Comparison of ENCODE assay signal across 24 cellular contexts in genomic region chr13:34546841-34547240, GRCh38.
DNase-seq lines count a peak whose midpoint lies in the region; ATAC-seq and TF ChIP-seq lines count a peak whose summit lies in the region.
"Had no signal": no experiment of that assay in that cellular context is flagged by ENCODE, and none has a peak within 500 bp of the region (broad histone marks: within the 10 kb centered on the region; RNA-seq: fewer than 3 reads in every experiment).

No MANE protein-coding gene starts in this region.

- H3K23ac ChIP-seq in trophoblast cell (ENCODE audit: low read length), result no peak overlapping the region

- no peak overlapping the region for H4K12ac ChIP-seq in trophoblast cell (ENCODE audit: low read depth, low read length)

- H2BK12ac ChIP-seq in trophoblast cell (ENCODE audit: low read length), result no peak overlapping the region

- no peaks in the 10 kb centered on the region for H3K36me3 ChIP-seq in trophoblast cell (ENCODE audit: control insufficient read depth in 1 of 2, insufficient read depth in 2 of 2, low read length in 2 of 2)
- H3K36me3 ChIP-seq: BE2C, BLaER1 had no signal

- no peaks in the 10 kb centered on the region for H3K79me2 ChIP-seq in trophoblast cell (ENCODE audit: control insufficient read depth, insufficient read depth, low read length, poor library complexity)

- H4K91ac ChIP-seq in trophoblast cell (ENCODE audit: low read depth, low read length), result no peak overlapping the region

- no peaks in the 10 kb centered on the region for H3K27me3 Mint-ChIP-seq in brain
- H3K27me3 Mint-ChIP-seq in osteocyte (ENCODE audit: unreplicated experiment), result no peaks in the 10 kb centered on the region
- H3K27me3 Mint-ChIP-seq: CD4-positive, alpha-beta memory T cell; CD4-positive, CD25-positive, alpha-beta regulatory T cell had no signal

- no peak overlapping the region for H3K18ac ChIP-seq in trophoblast cell (ENCODE audit: low read length)

- H3K4me1 ChIP-seq in trophoblast cell (ENCODE audit: control insufficient read depth in 1 of 2, insufficient read depth in 2 of 2, low read length in 2 of 2), result no peaks in the 10 kb centered on the region
- H3K4me1 ChIP-seq: BE2C, BLaER1 had no signal

- no peak overlapping the region for H2AK5ac ChIP-seq in trophoblast cell (ENCODE audit: low read length)

- no peak for ATAC-seq in HG03139 (IDR thresholded peaks at IDR 0.05; ENCODE audit: unreplicated experiment)
- ATAC-seq: GM12878 had no signal

- H3K79me1 ChIP-seq in trophoblast cell (ENCODE audit: low read length), result no peaks in the 10 kb centered on the region

- no peak overlapping the region for H3K4ac ChIP-seq in trophoblast cell (ENCODE audit: low read depth, low read length)

- no peak overlapping the region for H4K8ac ChIP-seq in trophoblast cell (ENCODE audit: low read depth, low read length)

- H3K27ac Mint-ChIP-seq in brain (peak overlapping the region in 4 of 5 experiments; percentile 9 to 64 (median 62)), osteocyte (ENCODE audit: unreplicated experiment) (peak overlapping the region; percentile 29)
- H3K27ac Mint-ChIP-seq: CD14-positive monocyte; CD4-positive, alpha-beta memory T cell; CD4-positive, CD25-positive, alpha-beta regulatory T cell; CD8-positive, alpha-beta memory T cell had no signal

- H2BK5ac ChIP-seq in trophoblast cell (ENCODE audit: low read depth, low read length, poor library complexity), result no peak overlapping the region

- H3K9me3 Mint-ChIP-seq in brain, result peaks cover 0 to 7% (median 5%) of the 10 kb centered on the region in 5 experiments
- H3K9me3 Mint-ChIP-seq in osteocyte (ENCODE audit: unreplicated experiment), result peaks cover 8% of the 10 kb centered on the region

- no peak overlapping the region for H3K27ac ChIP-seq in trophoblast cell (ENCODE audit: low read depth, low read length)
- H3K27ac ChIP-seq: BLaER1 had no signal

- H3K9me3 ChIP-seq in trophoblast cell (ENCODE audit: insufficient read depth, low read depth, low read length), result no peaks in the 10 kb centered on the region
- H3K9me3 ChIP-seq: BE2C, BLaER1 had no signal

- H3K27me3 ChIP-seq in trophoblast cell (ENCODE audit: insufficient read depth, low read length), result no peaks in the 10 kb centered on the region
- H3K27me3 ChIP-seq: BE2C, BLaER1 had no signal

- WGBS in trophoblast cell (ENCODE audit: extremely low coverage, insufficient coverage, insufficient read length), result no CpG with 5 or more reads among the region's 4 CpGs

- peaks cover 16% of the 10 kb centered on the region for H3K4me1 Mint-ChIP-seq in brain
- peaks cover 19% of the 10 kb centered on the region for H3K4me1 Mint-ChIP-seq in osteocyte (ENCODE audit: unreplicated experiment)
- H3K4me1 Mint-ChIP-seq: CD14-positive monocyte; CD4-positive, alpha-beta memory T cell; CD4-positive, CD25-positive, alpha-beta regulatory T cell; CD8-positive, alpha-beta memory T cell had no signal

- no peak overlapping the region for H3K14ac ChIP-seq in trophoblast cell (ENCODE audit: low read length)

- TF ChIP-seq CTCF in brain (conservative IDR thresholded peaks at IDR 0.05), result no peak
- no peak for TF ChIP-seq CTCF in osteocyte (IDR thresholded peaks at IDR 0.05)

- no peak overlapping the region for H2BK120ac ChIP-seq in trophoblast cell (ENCODE audit: insufficient read depth, low read length, poor library complexity)

- H3K4me3 Mint-ChIP-seq in brain, result no peak overlapping the region
- H3K4me3 Mint-ChIP-seq in osteocyte (ENCODE audit: unreplicated experiment), result no peak overlapping the region
- H3K4me3 Mint-ChIP-seq: CD14-positive monocyte; CD4-positive, alpha-beta memory T cell; CD4-positive, CD25-positive, alpha-beta regulatory T cell; CD8-positive, alpha-beta memory T cell had no signal

- H3K36me3 Mint-ChIP-seq in brain (no peaks in the 10 kb centered on the region), osteocyte (ENCODE audit: unreplicated experiment) (no peaks in the 10 kb centered on the region)
- H3K36me3 Mint-ChIP-seq: CD14-positive monocyte; CD4-positive, alpha-beta memory T cell; CD4-positive, CD25-positive, alpha-beta regulatory T cell; CD8-positive, alpha-beta memory T cell had no signal

- H3K4me2 ChIP-seq in trophoblast cell (ENCODE audit: low read length), result no peak overlapping the region
- H3K4me2 ChIP-seq: BLaER1 had no signal

- peak; percentile 92 for DNase-seq in myocyte (ENCODE audit: low read depth)
- DNase-seq in osteocyte (ENCODE audit: extremely low spot score, unreplicated experiment), result no peak
- no peak for DNase-seq in KG1 (lab: John Stamatoyannopoulos, UW)
- DNase-seq in trophoblast cell, result no peak
- DNase-seq: 8988T; ACHN; BE2C; C1 segment of cervical spinal cord; CD4-positive, alpha-beta memory T cell; CD4-positive, CD25-positive, alpha-beta regulatory T cell; CD8-positive, alpha-beta memory T cell; COR-L47; DMS 273 treated with DMSO at 0.1 percent for 48 hours; DMS153; DMS53; DMS79; DND-41; EL; GDM1 had no signal

- H3K9ac ChIP-seq in trophoblast cell (ENCODE audit: low read length), result no peak overlapping the region
- H3K9ac ChIP-seq: BLaER1 had no signal

- H2AFZ ChIP-seq in trophoblast cell (ENCODE audit: insufficient read depth, low read length, poor library complexity), result no peak overlapping the region

- no peak overlapping the region for H3K4me3 ChIP-seq in trophoblast cell (ENCODE audit: low read depth, low read length)
- H3K4me3 ChIP-seq: BLaER1, GM12878 had no signal
